ENCODE assay signal across 26 cellular contexts in the genomic region with DNA sequence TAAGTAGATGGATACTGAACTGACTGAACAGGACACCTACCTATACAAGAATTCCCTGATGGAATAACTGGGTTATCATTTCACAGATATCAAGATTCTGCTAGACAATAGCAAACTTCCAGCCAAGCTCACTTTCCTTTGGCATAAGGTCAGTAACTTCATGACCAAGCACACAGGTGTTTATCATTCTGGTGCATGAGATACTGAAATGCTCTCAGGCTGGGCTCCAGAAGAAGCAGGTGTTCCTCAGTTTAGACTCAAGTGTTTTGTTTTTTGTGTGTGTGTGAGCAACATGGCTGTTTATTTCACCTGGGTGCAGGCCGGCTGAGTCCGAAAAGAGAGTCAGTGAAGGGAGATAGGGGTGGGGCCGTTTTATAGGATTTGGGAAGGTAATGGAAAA.
"Had no signal": no experiment of that assay in that cellular context is flagged by ENCODE, and none has a peak within 500 bp of the region (broad histone marks: within the 10 kb centered on the region; RNA-seq: fewer than 3 reads in every experiment).

No MANE protein-coding gene starts in this region.

- FAIRE-seq: endometrium, islet of Langerhans, keratinocyte had no signal

- H3K4me3 ChIP-seq: colonic mucosa, esophagus squamous epithelium, gastrocnemius medialis, heart right ventricle, left lung, lower lobe of right lung, mucosa of descending colon had no signal

- H3K36me3 ChIP-seq: colonic mucosa, esophagus squamous epithelium, gastrocnemius medialis, heart right ventricle, left lung, lower lobe of right lung had no signal

- H3K4me1 ChIP-seq: colonic mucosa, esophagus squamous epithelium, gastrocnemius medialis, heart right ventricle, left lung, lower lobe of right lung had no signal

- H3K27me3 ChIP-seq: colonic mucosa, esophagus squamous epithelium, gastrocnemius medialis, heart right ventricle, left lung had no signal

- H3K27ac ChIP-seq: colonic mucosa, epithelial cell of prostate, esophagus squamous epithelium, gastrocnemius medialis, heart right ventricle, left lung, lower lobe of right lung had no signal

- DNase-seq: colonic mucosa; cortex of kidney; effector CD8-positive, alpha-beta T cell; effector memory CD8-positive, alpha-beta T cell; endodermal cell; erythroblast; esophagus squamous epithelium; foreskin fibroblast; foreskin melanocyte; gastrocnemius medialis; glutamatergic neuron; head of caudate nucleus; heart right ventricle; hippocampal formation; left cardiac atrium; left lung; left ventricle myocardium superior; lower lobe of right lung; mesenchymal stem cell; mucosa of descending colon; naive B cell had no signal

- H3K9me3 ChIP-seq: colonic mucosa, esophagus squamous epithelium, gastrocnemius medialis, lower lobe of right lung, mucosa of descending colon had no signal

- ATAC-seq: effector memory CD8-positive, alpha-beta T cell; esophagus mucosa; gastrocnemius medialis; heart right ventricle; left cardiac atrium; left lung; left ventricle myocardium superior; lower lobe of right lung; mucosa of descending colon had no signal
